Comparison of ENCODE assay signal across 2 cellular contexts in genomic region chr1:159006210-159006807, GRCh38.
A peak's percentile ranks its signal among the peaks of the same experiment; 100 is the strongest.
TF ChIP-seq lines count a peak whose summit lies in the region.
"Not testable (repeated sequence)": the region's sequence is repeated elsewhere in the genome, so short reads cannot be mapped to it uniquely, and the experiment has no call there.

No MANE protein-coding gene starts in this region.

TF ChIP-seq in WTC11, 78 proteins besides CTCF, POLR2A, EP300 and RAD21 (continued from another document):
- TF ChIP-seq PRDM15 (CRISPR knock-in tag; IDR thresholded peaks at IDR 0.05): peak; percentile 57
TF ChIP-seq in WTC11: peak in this region for 2; not testable (repeated sequence) for 76.

TF ChIP-seq in K562, 482 proteins besides CTCF, POLR2A, EP300 and RAD21 (continued from another document):
- TF ChIP-seq PBX2 (CRISPR knock-in tag; IDR thresholded peaks at IDR 0.05; ENCODE audit: low read depth): not testable (repeated sequence)
- peak; percentile 55 for TF ChIP-seq PBX2 (tag; conservative IDR thresholded peaks at IDR 0.05; ENCODE audit: low read depth)
- TF ChIP-seq ZNF395 (CRISPR knock-in tag; IDR thresholded peaks at IDR 0.05): peak; percentile 2; the same call in 1 of the 2 replicates
